ENCODE assay signal across 8 cellular contexts in the genomic region with DNA sequence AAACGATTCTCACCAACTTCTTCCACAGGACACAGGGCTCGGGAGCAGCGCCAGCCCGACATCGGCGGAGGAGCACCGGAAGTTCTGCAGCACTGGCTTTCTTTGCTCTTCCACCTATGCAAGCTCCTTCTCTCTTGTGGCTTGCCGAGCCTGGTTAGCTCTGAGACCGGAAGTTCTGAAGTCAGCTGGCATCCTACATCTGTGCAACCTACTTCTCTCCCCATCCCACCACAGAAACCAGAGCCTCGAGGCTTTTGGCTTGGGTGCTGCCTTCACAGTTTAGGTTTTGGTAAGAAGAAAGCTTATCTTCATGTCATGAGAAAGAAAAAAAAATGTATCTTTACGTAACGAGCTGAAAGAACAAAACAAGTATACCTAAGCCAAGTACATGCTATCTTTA.
DNase-seq lines count a peak whose midpoint lies in the region; ATAC-seq and TF ChIP-seq lines count a peak whose summit lies in the region.

No MANE protein-coding gene starts in this region.

- H3F3A ChIP-seq in smooth muscle cell (ENCODE audit: low read depth): no peaks in the 10 kb centered on the region

- H3K4me2 ChIP-seq in smooth muscle cell: no peak overlapping the region

- no peak overlapping the region for H3K4me3 ChIP-seq in smooth muscle cell

- H3K9ac ChIP-seq in smooth muscle cell (ENCODE audit: low read depth): no peak overlapping the region

- H4K20me1 ChIP-seq in smooth muscle cell (ENCODE audit: low read depth): no peaks in the 10 kb centered on the region

- WGBS in smooth muscle cell (ENCODE audit: low lambda C conversion rate): 91% methylated on average over 12 of the region's 12 CpGs

- no peaks in the 10 kb centered on the region for H3K27me3 ChIP-seq in smooth muscle cell (ENCODE audit: low read depth)

- H3K36me3 ChIP-seq in smooth muscle cell (ENCODE audit: low read depth): no peaks in the 10 kb centered on the region

- no peaks in the 10 kb centered on the region for H3K9me3 ChIP-seq in smooth muscle cell (replicated peaks; ENCODE audit: low read depth)

- DNase-seq in RPMI8226: peak; percentile 96
- peak; percentile 89 for DNase-seq in activated gamma-delta T cell treated with Interleukin-2 at 50 U/mL for 16 hours
- peak; percentile 86 for DNase-seq in medulla oblongata (ENCODE audit: extremely low spot score)
- DNase-seq in stimulated activated naive CD4-positive, alpha-beta T cell (lab: John Stamatoyannopoulos, UW): peak; percentile 81 to 97 (median 92)
- DNase-seq in T1000 (lab: John Stamatoyannopoulos, UW): no peak
- no peak for DNase-seq in smooth muscle cell (lab: John Stamatoyannopoulos, UW; ENCODE audit: unreplicated experiment)

- ATAC-seq in GM18511 (IDR thresholded peaks at IDR 0.05; ENCODE audit: unreplicated experiment) (peak; percentile 97), HG02885 (IDR thresholded peaks at IDR 0.05; ENCODE audit: poor library complexity, unreplicated experiment) (peak; percentile 98)

- no peak for TF ChIP-seq CTCF in smooth muscle cell (IDR thresholded peaks at IDR 0.05; ENCODE audit: borderline replicate concordance, insufficient read depth, poor library complexity, severe bottlenecking)

- H3K79me2 ChIP-seq in smooth muscle cell (ENCODE audit: low read depth): no peaks in the 10 kb centered on the region

- no peak overlapping the region for H2AFZ ChIP-seq in smooth muscle cell (ENCODE audit: low read depth)

- H3K27ac ChIP-seq in smooth muscle cell (ENCODE audit: low read depth): no peak overlapping the region

- no peaks in the 10 kb centered on the region for H3K4me1 ChIP-seq in smooth muscle cell (ENCODE audit: low read depth)

Comparison
In these comparisons a context has a peak if more than half of its experiments do, and no peak if none do; other contexts are left out.
1. DNase-seq: peak in RPMI8226 (single experiment), activated gamma-delta T cell treated with Interleukin-2 at 50 U/mL for 16 hours (single experiment), medulla oblongata (single experiment) and stimulated activated naive CD4-positive, alpha-beta T cell (6 of 6); none in T1000 (single experiment) and smooth muscle cell (single experiment).